In genomic region chr17:8053600-8053999, GRCh38 we compare ENCODE assay signal across 21 cellular contexts. TPM values are rescaled to one million over a fixed set of nuclear protein-coding genes. Genes with fewer than 3 reads are reported as not detected.
"Had no signal": no experiment of that assay in that cellular context is flagged by ENCODE, and none has a peak within 500 bp of the region (broad histone marks: within the 10 kb centered on the region; RNA-seq: fewer than 3 reads in every experiment).

No MANE protein-coding gene starts in this region.

- H3K27me3 Mint-ChIP-seq: activated B cell treated with CpG ODN at 0.5 μM for 24 hours; stimulated activated memory B cell treated with anti-CD40 and anti-IgM and Interleukin-4, amounts not matched to agents 10 μg/mL and 1 μg/mL and 100 μg/mL, for 72 hours had no signal

- H3K36me3 Mint-ChIP-seq: activated naive CD4-positive, alpha-beta T cell treated with anti-CD3 and anti-CD28 coated beads, Interleukin-2, amount 50 U/mL, for 24 hours; stimulated activated memory B cell treated with anti-CD40 and anti-IgM and Interleukin-4, amounts not matched to agents 10 μg/mL and 1 μg/mL and 100 μg/mL, for 72 hours had no signal

- H3K4me1 ChIP-seq: ascending aorta, left ventricle myocardium inferior had no signal

- H3K4me3 ChIP-seq: ascending aorta, coronary artery, left ventricle myocardium inferior, thoracic aorta had no signal

- FAIRE-seq: frontal cortex, TTC549 had no signal

- H3K9me3 Mint-ChIP-seq: activated B cell treated with CpG ODN at 0.5 μM for 24 hours; activated CD8-positive, alpha-beta T cell treated with anti-CD3 and anti-CD28 coated beads for 36 hours; activated naive CD4-positive, alpha-beta T cell treated with anti-CD3 and anti-CD28 coated beads, Interleukin-2, amount 50 U/mL, for 24 hours; activated T-helper 17 cell treated with anti-CD3 and anti-CD28 coated beads, Interleukin-2, amount 50 U/mL, for 72 hours; central memory CD8-positive, alpha-beta T cell; stimulated activated memory B cell treated with anti-CD40 and anti-IgM and Interleukin-4, amounts not matched to agents 10 μg/mL and 1 μg/mL and 100 μg/mL, for 72 hours; T-helper 2 cell treated with Interferon-gamma antibody and Interleukin-4, amounts not matched to agents 5 μg/mL and 100 μg/mL, for 36 hours had no signal

- ATAC-seq: activated CD8-positive, alpha-beta T cell treated with anti-CD3 and anti-CD28 coated beads for 36 hours; activated T-helper 17 cell treated with anti-CD3 and anti-CD28 coated beads, Interleukin-2, amount 50 U/mL, for 72 hours; sciatic nerve; stimulated activated memory B cell treated with anti-CD40 and anti-IgM and Interleukin-4, amounts not matched to agents 10 μg/mL and 1 μg/mL and 100 μg/mL, for 72 hours had no signal

- H3K4me1 Mint-ChIP-seq: activated T-helper 17 cell treated with anti-CD3 and anti-CD28 coated beads, Interleukin-2, amount 50 U/mL, for 72 hours had no signal

- H3K27me3 ChIP-seq: ascending aorta had no signal

- H3K27ac Mint-ChIP-seq: activated B cell treated with CpG ODN at 0.5 μM for 24 hours; activated CD8-positive, alpha-beta T cell treated with anti-CD3 and anti-CD28 coated beads for 36 hours; activated naive CD4-positive, alpha-beta T cell treated with anti-CD3 and anti-CD28 coated beads, Interleukin-2, amount 50 U/mL, for 24 hours; activated T-helper 17 cell treated with anti-CD3 and anti-CD28 coated beads, Interleukin-2, amount 50 U/mL, for 72 hours; T-helper 2 cell treated with Interferon-gamma antibody and Interleukin-4, amounts not matched to agents 5 μg/mL and 100 μg/mL, for 36 hours had no signal

- H3K9me3 ChIP-seq: ascending aorta, left ventricle myocardium inferior, thoracic aorta had no signal

- H3K27ac ChIP-seq: ascending aorta, coronary artery, left ventricle myocardium inferior, thoracic aorta had no signal

- H3K36me3 ChIP-seq: ascending aorta, left ventricle myocardium inferior, thoracic aorta had no signal

- DNase-seq: activated B cell treated with CpG ODN at 0.5 μM for 24 hours; activated CD4-positive, alpha-beta T cell treated with anti-CD3 and anti-CD28 coated beads for 4 hours; activated CD8-positive, alpha-beta T cell treated with anti-CD3 and anti-CD28 coated beads for 36 hours; activated T-cell treated with anti-CD3 and anti-CD28 coated beads, Interleukin-2, amount 50 U/mL, for 1 hour; kidney glomerular epithelial cell; left ventricle myocardium inferior; stimulated activated CD4-positive, alpha-beta T cell treated with anti-CD3 and anti-CD28 coated beads, Interleukin-4, amount 100 ng/mL, for 4 hours had no signal

- H3K4me3 Mint-ChIP-seq: activated B cell treated with CpG ODN at 0.5 μM for 24 hours; activated CD8-positive, alpha-beta T cell treated with anti-CD3 and anti-CD28 coated beads for 36 hours; activated naive CD4-positive, alpha-beta T cell treated with anti-CD3 and anti-CD28 coated beads, Interleukin-2, amount 50 U/mL, for 24 hours; activated T-helper 17 cell treated with anti-CD3 and anti-CD28 coated beads, Interleukin-2, amount 50 U/mL, for 72 hours; central memory CD8-positive, alpha-beta T cell; stimulated activated memory B cell treated with anti-CD40 and anti-IgM and Interleukin-4, amounts not matched to agents 10 μg/mL and 1 μg/mL and 100 μg/mL, for 72 hours; T-helper 2 cell treated with Interferon-gamma antibody and Interleukin-4, amounts not matched to agents 5 μg/mL and 100 μg/mL, for 36 hours had no signal

RNA-seq across cellular contexts. Expression of gene ALOX15B, which starts 14.7 kb away (rescaled TPM):
- total RNA-seq: activated B cell treated with CpG ODN at 0.5 μM for 24 hours, left ventricle myocardium inferior, osteocyte, pulmonary artery endothelial cell, sciatic nerve had no signal

RNA-seq across cellular contexts. Expression of gene ALOX12B, which starts 33.9 kb away (rescaled TPM):
- total RNA-seq: ascending aorta, frontal cortex, left ventricle myocardium inferior, mononuclear cell, osteocyte, pulmonary artery endothelial cell, sciatic nerve, thoracic aorta had no signal

RNA-seq across cellular contexts. Expression of gene GUCY2D, which starts 51.2 kb away (rescaled TPM):
- total RNA-seq: activated B cell treated with CpG ODN at 0.5 μM for 24 hours; activated CD8-positive, alpha-beta T cell treated with anti-CD3 and anti-CD28 coated beads for 36 hours; ascending aorta; left ventricle myocardium inferior; osteocyte; pulmonary artery endothelial cell; sciatic nerve; thoracic aorta had no signal
